ENCODE assay signal across 20 cellular contexts in genomic region chr4:183297675-183298074, GRCh38. TPM values are rescaled to one million over a fixed set of nuclear protein-coding genes. Genes with fewer than 3 reads are reported as not detected.
DNase-seq lines count a peak whose midpoint lies in the region; ATAC-seq and TF ChIP-seq lines count a peak whose summit lies in the region.
"Had no signal": no experiment of that assay in that cellular context is flagged by ENCODE, and none has a peak within 500 bp of the region (broad histone marks: within the 10 kb centered on the region; RNA-seq: fewer than 3 reads in every experiment).

No MANE protein-coding gene starts in this region.

- peak; percentile 8 for DNase-seq in NAMALWA (ENCODE audit: low spot score)
- DNase-seq in T-helper 2 cell: no peak
- no peak for DNase-seq in activated CD4-positive, alpha-beta T cell treated with anti-CD3 and anti-CD28 coated beads, Interleukin-2, amount 50 U/mL, for 4 hours
- no peak for DNase-seq in foreskin keratinocyte
- no peak for DNase-seq in DMS79 treated with DMSO at 0.1 percent for 48 hours (lab: John Stamatoyannopoulos, UW)
- DNase-seq: activated CD4-positive, alpha-beta T cell treated with anti-CD3 and anti-CD28 coated beads, Interleukin-2, amount 10 ng/mL, durations not matched to agents 24 days and 14 days; activated naive CD4-positive, alpha-beta T cell; AML-193; caudate nucleus; DMS53; mesendoderm; NCI-H2171; PC-9; posterior cingulate gyrus; stimulated activated naive CD4-positive, alpha-beta T cell had no signal

- H3K27me3 ChIP-seq in foreskin keratinocyte: no peaks in the 10 kb centered on the region

- no peak for TF ChIP-seq CTCF in foreskin keratinocyte (conservative IDR thresholded peaks at IDR 0.05)

- H3K27ac ChIP-seq in foreskin keratinocyte: no peak overlapping the region
- H3K27ac ChIP-seq: PC-9 had no signal

- H3K4me1 ChIP-seq in foreskin keratinocyte: peaks cover 16% of the 10 kb centered on the region

- ATAC-seq in GM18868 (IDR thresholded peaks at IDR 0.05; ENCODE audit: unreplicated experiment) (peak; percentile 79), GM21529 (IDR thresholded peaks at IDR 0.05; ENCODE audit: unreplicated experiment) (peak; percentile 80), HG03045 (IDR thresholded peaks at IDR 0.05; ENCODE audit: unreplicated experiment) (peak; percentile 55), foreskin keratinocyte (no peak)

RNA-seq across cellular contexts. Expression of gene CLDN22, which starts 22.4 kb away (rescaled TPM):
- total RNA-seq in foreskin keratinocyte: not detected in 2 replicates
- not detected in 2 replicates for polyA plus RNA-seq in foreskin keratinocyte
- total RNA-seq: activated CD4-positive, alpha-beta T cell treated with anti-CD3 and anti-CD28 coated beads, Interleukin-2, amount 10 ng/mL, durations not matched to agents 24 days and 14 days; PC-9; T-helper 1 cell treated with Interleukin-12 subunit alpha and Interleukin-12 subunit beta and Interleukin-4 antibody, amounts not matched to agents 30 ng/mL and 1 ng/mL, for 36 hours had no signal

RNA-seq across cellular contexts. Expression of gene CLDN24, which starts 24.6 kb away (rescaled TPM):
- not detected in 2 replicates for total RNA-seq in foreskin keratinocyte
- not detected in 2 replicates for polyA plus RNA-seq in foreskin keratinocyte
- total RNA-seq: activated CD4-positive, alpha-beta T cell treated with anti-CD3 and anti-CD28 coated beads, Interleukin-2, amount 10 ng/mL, durations not matched to agents 24 days and 14 days; PC-9; T-helper 1 cell treated with Interleukin-12 subunit alpha and Interleukin-12 subunit beta and Interleukin-4 antibody, amounts not matched to agents 30 ng/mL and 1 ng/mL, for 36 hours had no signal
- polyA plus RNA-seq: esophagus had no signal
